20 cellular contexts compared by ENCODE assay signal in the genomic region with DNA sequence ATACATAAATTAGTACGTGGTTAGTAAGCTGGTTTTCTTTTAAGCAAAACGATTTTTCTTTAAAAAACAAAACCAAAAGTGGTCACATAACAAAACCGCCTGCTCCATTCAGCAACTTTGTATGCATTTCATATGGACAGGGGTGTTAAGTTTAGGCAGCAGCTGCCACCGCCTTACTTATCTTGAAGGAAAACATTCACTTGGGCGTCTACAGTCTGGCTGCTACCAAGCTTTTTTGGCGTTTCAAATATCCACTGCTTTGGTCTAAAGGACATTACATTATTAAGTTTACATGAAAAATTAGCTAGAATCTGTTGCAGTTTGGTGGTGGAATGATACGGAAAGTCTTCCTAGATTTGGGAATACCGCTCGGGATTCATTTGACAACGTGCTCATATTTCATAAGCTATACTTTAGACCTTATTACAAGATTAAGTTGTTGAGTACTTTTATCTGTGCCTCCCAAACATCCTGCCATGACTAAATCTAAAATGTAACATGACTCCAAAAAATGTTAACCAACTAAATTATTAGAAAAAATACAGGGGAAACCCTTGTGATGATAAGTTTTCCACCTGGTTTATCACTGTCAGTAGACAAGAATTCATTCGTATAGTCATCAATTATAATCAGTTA.
DNase-seq lines count a peak whose midpoint lies in the region; ATAC-seq and TF ChIP-seq lines count a peak whose summit lies in the region.
"Had no signal": no experiment of that assay in that cellular context is flagged by ENCODE, and none has a peak within 500 bp of the region (broad histone marks: within the 10 kb centered on the region; RNA-seq: fewer than 3 reads in every experiment).

No MANE protein-coding gene starts in this region.

- 36 to 51% methylated on average over 11 of the region's 11 CpGs for WGBS in heart right ventricle, 2 donors
- WGBS in stomach, 5 donors = 38 to 67% (median 62%) methylated on average over 11 of the region's 11 CpGs

- H3K9me3 ChIP-seq in heart right ventricle (peaks cover 0 to 7% (median 0%) of the 10 kb centered on the region in 11 donors), SJCRH30 (replicated peaks) (no peaks in the 10 kb centered on the region), stomach (no peaks in the 10 kb centered on the region)
- H3K9me3 ChIP-seq: HAP-1 had no signal

- H3K4me1 ChIP-seq in heart right ventricle = peaks cover 0 to 31% (median 4%) of the 10 kb centered on the region in 9 donors
- H3K4me1 ChIP-seq in SJCRH30 = peaks cover 19% of the 10 kb centered on the region
- peaks cover 0 to 53% (median 36%) of the 10 kb centered on the region in 4 donors for H3K4me1 ChIP-seq in stomach

- H3K27ac ChIP-seq in heart right ventricle (peak overlapping the region in 9 of 10 donors; percentile 24 to 85 (median 81)), SJCRH30 (peak overlapping the region; percentile 93), stomach (peak overlapping the region in 4 of 5 donors; percentile 48 to 83 (median 63))
- H3K27ac ChIP-seq: RWPE1 had no signal

- no peak for TF ChIP-seq POLR2A in stomach (IDR thresholded peaks at IDR 0.05)

- ATAC-seq in heart right ventricle (no peak), GM21360 (IDR thresholded peaks at IDR 0.05; ENCODE audit: unreplicated experiment) (no peak)

- H3K4me3 ChIP-seq in heart right ventricle (peak overlapping the region in 9 of 10 donors; percentile 37 to 56 (median 52)), SJCRH30 (peak overlapping the region; percentile 65), stomach (no peak overlapping the region)
- H3K4me3 ChIP-seq: BLaER1 treated with 17β-estradiol and CSF1 and Interleukin-3, amounts not matched to agents 10 nM and 100 nM; HAP-1 had no signal

- intact Hi-C loops in heart right ventricle (cut with DNase I) (loop anchor here in 7 of 10 donors (5.0 to 10.0 kb wide), 5 partner anchors 53 to 246 kb away; no protein-coding TSS in a partner anchor), cardiac septum (cut with DNase I) (loop anchor here (10.0 kb wide), 1 partner anchor 236 kb away; no protein-coding TSS in a partner anchor), stomach (cut with DNase I; ENCODE audit: low total_unique reads) (no loop called here)

- H3K27me3 ChIP-seq in heart right ventricle (no peaks in the 10 kb centered on the region), SJCRH30 (no peaks in the 10 kb centered on the region), stomach (no peaks in the 10 kb centered on the region)
- H3K27me3 ChIP-seq: BLaER1 treated with 17β-estradiol and CSF1 and Interleukin-3, amounts not matched to agents 10 nM and 100 nM had no signal

- TF ChIP-seq EP300 in stomach (IDR thresholded peaks at IDR 0.05) = no peak

- H3K36me3 ChIP-seq in heart right ventricle (no peaks in the 10 kb centered on the region), SJCRH30 (no peaks in the 10 kb centered on the region), stomach (peaks cover 0 to 21% (median 18%) of the 10 kb centered on the region in 4 donors)
- H3K36me3 ChIP-seq: HAP-1 had no signal

- no peak for TF ChIP-seq CTCF in heart right ventricle (IDR thresholded peaks at IDR 0.05)
- TF ChIP-seq CTCF in stomach (IDR thresholded peaks at IDR 0.05) = no peak

- DNase-seq in heart right ventricle = no peak
- no peak for DNase-seq in cardiac septum (ENCODE audit: low spot score)
- DNase-seq in SJCRH30 = peak; percentile 47 to 69
- peak; percentile 53 for DNase-seq in myocyte (ENCODE audit: low read depth)
- DNase-seq in stomach = peak; percentile 53
- no peak for DNase-seq in NCI-H1694 treated with DMSO at 0.1 percent for 48 hours (lab: John Stamatoyannopoulos, UW)
- no peak for DNase-seq in nucleus accumbens (lab: John Stamatoyannopoulos, UW)
- DNase-seq: 8988T; COR-L47; DMS153; EL; NCI-H1436 treated with DMSO at 0.1 percent for 48 hours; NCI-H2081 treated with DMSO at 0.1 percent for 48 hours; NCI-H2227 treated with DMSO at 0.1 percent for 48 hours; NCI-H526 treated with DMSO at 0.1 percent for 48 hours; NK-92 treated with Interleukin-12 subunit alpha and Interleukin-12 subunit beta, amount 100 ng/mL, for 24 hours had no signal

Comparison
In these comparisons a context has a peak if more than half of its experiments do, and no peak if none do; other contexts are left out.
1. DNase-seq: peak in SJCRH30 (2 of 2), myocyte (single experiment) and stomach (single experiment); none in heart right ventricle (0 of 2), cardiac septum (single experiment), NCI-H1694 treated with DMSO at 0.1 percent for 48 hours (single experiment) and nucleus accumbens (0 of 56).
2. H3K4me3 ChIP-seq: peak in heart right ventricle (9 of 10) and SJCRH30 (single experiment); none in stomach (0 of 4).
3. Peak in every context shown above with its lines, with median percentiles within 50 percentile points of each other: H3K27ac ChIP-seq.